ENCODE assay signal across 8 cellular contexts in genomic region chrX:109709129-109709631, GRCh38. TPM values are rescaled to one million over a fixed set of nuclear protein-coding genes. Genes with fewer than 3 reads are reported as not detected.
DNase-seq lines count a peak whose midpoint lies in the region; ATAC-seq and TF ChIP-seq lines count a peak whose summit lies in the region.

No MANE protein-coding gene starts in this region.

- no peaks in the 10 kb centered on the region for H3K9me3 ChIP-seq in adrenal gland (replicated peaks in 1 of 3)

- no peak overlapping the region for H3K4me3 ChIP-seq in adrenal gland

- DNase-seq in Daoy (ENCODE audit: low read depth) (peak; percentile 3), adrenal gland (peak in 1 of 7 donors; percentile 20), natural killer cell (no peak), NCI-H82 (lab: John Stamatoyannopoulos, UW) (no peak), NCI-H526 treated with DMSO at 0.1 percent for 48 hours (lab: John Stamatoyannopoulos, UW) (no peak)
- no peak for DNase-seq in activated effector memory CD4-positive, alpha-beta T cell treated with Interleukin-2 at 50 U/mL for 16 hours

- H3K27me3 Mint-ChIP-seq in natural killer cell (ENCODE audit: low read depth in 2 of 2), result no peaks in the 10 kb centered on the region

- H3K4me1 Mint-ChIP-seq in natural killer cell, result peaks cover 29 to 41% of the 10 kb centered on the region in 2 donors

- no peaks in the 10 kb centered on the region for H3K36me3 Mint-ChIP-seq in natural killer cell

- H3K9me3 Mint-ChIP-seq in natural killer cell, result no peaks in the 10 kb centered on the region

- no peak for TF ChIP-seq POLR2A in adrenal gland (IDR thresholded peaks at IDR 0.05)

- H3K4me1 ChIP-seq in adrenal gland (replicated peaks in 1 of 2), result peaks cover 5 to 33% of the 10 kb centered on the region in 2 donors

- H3K4me3 Mint-ChIP-seq in natural killer cell, result peak overlapping the region; percentile 55

- no peaks in the 10 kb centered on the region for H3K36me3 ChIP-seq in adrenal gland (replicated peaks in 1 of 2)

- no peak for TF ChIP-seq CTCF in adrenal gland (IDR thresholded peaks at IDR 0.05)
- no peak for TF ChIP-seq CTCF in natural killer cell (IDR thresholded peaks at IDR 0.05)

- ATAC-seq in GM21360 (IDR thresholded peaks at IDR 0.05; ENCODE audit: unreplicated experiment) (peak; percentile 61), HG03571 (IDR thresholded peaks at IDR 0.05; ENCODE audit: unreplicated experiment) (peak; percentile 68), natural killer cell (peak; percentile 70 to 81 (median 74))

- WGBS in adrenal gland, 4 donors, result 16 to 44% (median 27%) methylated on average over 3 of the region's 3 CpGs

- intact Hi-C loops in adrenal gland (cut with DNase I) (no loop called here), natural killer cell (cut with micrococcal nuclease) (no loop called here)

- no peaks in the 10 kb centered on the region for H3K27me3 ChIP-seq in adrenal gland

- peak overlapping the region in 3 of 5 donors; percentile 2 to 67 (median 39) for H3K27ac ChIP-seq in adrenal gland

- peak overlapping the region; percentile 78 to 83 for H3K27ac Mint-ChIP-seq in natural killer cell

RNA-seq across cellular contexts. Expression of gene ACSL4, which starts 23.9 kb away (rescaled TPM):
- total RNA-seq in Daoy (2014; rRNA removed; shearing (Covaris generic)), result 66.1 and 81.0 TPM in 2 replicates
- total RNA-seq in adrenal gland (100 to 1,000 TPM in 5 of 8 donors, 10 to 100 TPM in 3; 78.3 to 179 (median 118) TPM), natural killer cell (10 to 100 TPM; 19.8 to 28.4 (median 21.7) TPM)
- polyA plus RNA-seq in adrenal gland, result 100 to 1,000 TPM in 1 of 3 donors, 10 to 100 TPM in 2; 16.9 to 192 (median 31.8) TPM
